In genomic region chr21:32561476-32561875, GRCh38 we compare ENCODE assay signal across 1 cellular context.
TF ChIP-seq lines count a peak whose summit lies in the region.

No MANE protein-coding gene starts in this region.

TF ChIP-seq in GM23338, 12 proteins besides CTCF, POLR2A, EP300 and RAD21:
- TF ChIP-seq ZNF462 (CRISPR knock-in tag; IDR thresholded peaks at IDR 0.05) (peak; percentile 82; the same call in 1 of the 2 replicates), NANOG (IDR thresholded peaks at IDR 0.05; ENCODE audit: borderline replicate concordance) (peak; percentile 77)
TF ChIP-seq in GM23338: peak in this region for 2; not testable (repeated sequence) for 10.
